In genomic region chr19:22832031-22832762, GRCh38 we compare ENCODE assay signal across 20 cellular contexts. TPM values are rescaled to one million over a fixed set of nuclear protein-coding genes. Genes with fewer than 3 reads are reported as not detected.
"Had no signal": no experiment of that assay in that cellular context is flagged by ENCODE, and none has a peak within 500 bp of the region (broad histone marks: within the 10 kb centered on the region; RNA-seq: fewer than 3 reads in every experiment).

Gene ZNF723 (plus strand): TSS chr19:22832291. CDS start chr19:22832380, 89 bp downstream.

- H3K27me3 Mint-ChIP-seq: activated CD8-positive, alpha-beta T cell treated with anti-CD3 and anti-CD28 coated beads for 36 hours; memory B cell; stimulated activated naive CD8-positive, alpha-beta T cell treated with anti-CD3 and anti-CD28 coated beads, Interleukin-15, Interleukin-2, amounts not matched to agents 100 ng/mL and 50 ng/mL, for 24 hours; type B pancreatic cell had no signal

- DNase-seq: activated CD4-positive, alpha-beta T cell treated with anti-CD3 and anti-CD28 coated beads for 1 hour; activated CD8-positive, alpha-beta T cell treated with anti-CD3 and anti-CD28 coated beads for 36 hours; activated gamma-delta T cell; activated T-cell treated with anti-CD3 and anti-CD28 coated beads, Interleukin-2, amount 50 U/mL, for 48 hours; erythroblast; gastrocnemius medialis; heart left ventricle; immature natural killer cell; left colon; natural killer cell; stimulated activated CD4-positive, alpha-beta T cell treated with anti-CD3 and anti-CD28 coated beads, Interleukin-4, amount 100 ng/mL, for 24 hours had no signal

- H3K27ac Mint-ChIP-seq: activated CD8-positive, alpha-beta T cell treated with anti-CD3 and anti-CD28 coated beads for 36 hours; activated naive CD4-positive, alpha-beta T cell treated with anti-CD3 and anti-CD28 coated beads, Interleukin-2, amount 50 U/mL, for 72 hours; immature natural killer cell; memory B cell; natural killer cell; stimulated activated naive CD8-positive, alpha-beta T cell treated with anti-CD3 and anti-CD28 coated beads, Interleukin-15, Interleukin-2, amounts not matched to agents 100 ng/mL and 50 ng/mL, for 24 hours; type B pancreatic cell had no signal

- H3K9me3 Mint-ChIP-seq: memory B cell, type B pancreatic cell had no signal

- H3K4me1 Mint-ChIP-seq: immature natural killer cell, memory B cell, natural killer cell had no signal

- ATAC-seq: activated CD8-positive, alpha-beta T cell treated with anti-CD3 and anti-CD28 coated beads for 36 hours; activated naive CD4-positive, alpha-beta T cell treated with anti-CD3 and anti-CD28 coated beads, Interleukin-2, amount 50 U/mL, for 72 hours; gastrocnemius medialis; heart left ventricle; left colon; natural killer cell had no signal

- H3K36me3 Mint-ChIP-seq: immature natural killer cell, memory B cell, natural killer cell, type B pancreatic cell had no signal

- H3K4me3 Mint-ChIP-seq: activated CD8-positive, alpha-beta T cell treated with anti-CD3 and anti-CD28 coated beads for 36 hours; immature natural killer cell; memory B cell; natural killer cell; stimulated activated naive CD8-positive, alpha-beta T cell treated with anti-CD3 and anti-CD28 coated beads, Interleukin-15, Interleukin-2, amounts not matched to agents 100 ng/mL and 50 ng/mL, for 24 hours; type B pancreatic cell had no signal

RNA-seq across cellular contexts. Expression of gene ZNF723, which starts in this region (rescaled TPM):
- total RNA-seq: activated CD8-positive, alpha-beta T cell treated with anti-CD3 and anti-CD28 coated beads for 36 hours; activated naive CD4-positive, alpha-beta T cell treated with anti-CD3 and anti-CD28 coated beads, Interleukin-2, amount 50 U/mL, for 72 hours; cardiac muscle cell; dorsolateral prefrontal cortex; gastrocnemius medialis; heart left ventricle; left colon; mucosa of gallbladder; natural killer cell; skeletal muscle tissue; suprapubic skin had no signal
